27 cellular contexts compared by ENCODE assay signal in genomic region chr9:14396171-14396570, GRCh38.
DNase-seq lines count a peak whose midpoint lies in the region; ATAC-seq and TF ChIP-seq lines count a peak whose summit lies in the region.
"Had no signal": no experiment of that assay in that cellular context is flagged by ENCODE, and none has a peak within 500 bp of the region (broad histone marks: within the 10 kb centered on the region; RNA-seq: fewer than 3 reads in every experiment).

No MANE protein-coding gene starts in this region.

- H3K36me3 Mint-ChIP-seq in brain, result peaks cover 17% of the 10 kb centered on the region
- H3K36me3 Mint-ChIP-seq: activated CD4-positive, alpha-beta memory T cell treated with anti-CD3 and anti-CD28 coated beads for 36 hours; stimulated activated effector memory CD8-positive, alpha-beta T cell treated with anti-CD3 and anti-CD28 coated beads, Interleukin-12 subunit alpha, Interleukin-12 subunit beta, amount 100 ng/mL, for 72 hours had no signal

- DNase-seq in DMS 273 (lab: John Stamatoyannopoulos, UW; ENCODE audit: unreplicated experiment) (peak; percentile 63), DMS 273 treated with DMSO at 0.1 percent for 48 hours (lab: John Stamatoyannopoulos, UW) (no peak), hypothalamus (lab: John Stamatoyannopoulos, UW) (peak in 30 of 51 donors; percentile 2 to 68 (median 31)), putamen (ENCODE audit: low spot score) (peak; percentile 66), H4 (ENCODE audit: low spot score) (no peak), GM19238 (ENCODE audit: insufficient read length, low spot score) (no peak)
- DNase-seq: activated CD4-positive, alpha-beta memory T cell treated with anti-CD3 and anti-CD28 coated beads for 36 hours; activated CD4-positive, alpha-beta T cell treated with anti-CD3 and anti-CD28 coated beads for 1 hour; activated naive CD4-positive, alpha-beta T cell; activated naive CD8-positive, alpha-beta T cell treated with anti-CD3 and anti-CD28 coated beads, Interleukin-2, amount 50 U/mL, for 24 hours; brain microvascular endothelial cell; COR-L47; effector CD4-positive, alpha-beta T cell; HCEC 1CT; kidney; NCI-H2029 treated with DMSO at 0.1 percent for 48 hours; NCI-H226; NCI-H526 treated with DMSO at 0.1 percent for 48 hours; NK-92 treated with Interleukin-12 subunit alpha and Interleukin-12 subunit beta, amount 100 ng/mL, for 24 hours; PC-9; SHP77; stimulated activated CD4-positive, alpha-beta T cell treated with anti-CD3 and anti-CD28 coated beads, Interleukin-4, amount 100 ng/mL, for 4 hours; upper lobe of left lung had no signal

- no peak for ATAC-seq in HG02870 (IDR thresholded peaks at IDR 0.05; ENCODE audit: unreplicated experiment)
- ATAC-seq: activated naive CD8-positive, alpha-beta T cell treated with anti-CD3 and anti-CD28 coated beads, Interleukin-2, amount 50 U/mL, for 24 hours; stimulated activated effector memory CD8-positive, alpha-beta T cell treated with anti-CD3 and anti-CD28 coated beads, Interleukin-12 subunit alpha, Interleukin-12 subunit beta, amount 100 ng/mL, for 72 hours had no signal

- no peak for TF ChIP-seq CTCF in brain (conservative IDR thresholded peaks at IDR 0.05)

- H3K4me1 Mint-ChIP-seq in brain, result peaks cover 41% of the 10 kb centered on the region
- H3K4me1 Mint-ChIP-seq: activated naive CD8-positive, alpha-beta T cell treated with anti-CD3 and anti-CD28 coated beads, Interleukin-2, amount 50 U/mL, for 24 hours; stimulated activated effector memory CD8-positive, alpha-beta T cell treated with anti-CD3 and anti-CD28 coated beads, Interleukin-12 subunit alpha, Interleukin-12 subunit beta, amount 100 ng/mL, for 72 hours had no signal

- peak overlapping the region in 4 of 5 experiments; percentile 68 to 86 (median 84) for H3K4me3 Mint-ChIP-seq in brain
- H3K4me3 Mint-ChIP-seq: activated CD4-positive, alpha-beta memory T cell treated with anti-CD3 and anti-CD28 coated beads for 36 hours; activated naive CD8-positive, alpha-beta T cell treated with anti-CD3 and anti-CD28 coated beads, Interleukin-2, amount 50 U/mL, for 24 hours; stimulated activated effector memory CD8-positive, alpha-beta T cell treated with anti-CD3 and anti-CD28 coated beads, Interleukin-12 subunit alpha, Interleukin-12 subunit beta, amount 100 ng/mL, for 72 hours; T-helper 2 cell treated with Interferon-gamma antibody and Interleukin-4, amounts not matched to agents 5 μg/mL and 100 μg/mL, for 36 hours had no signal

- peaks cover 3% of the 10 kb centered on the region for H3K27me3 Mint-ChIP-seq in brain
- H3K27me3 Mint-ChIP-seq: activated CD4-positive, alpha-beta memory T cell treated with anti-CD3 and anti-CD28 coated beads for 36 hours had no signal

- peak overlapping the region; percentile 87 to 98 (median 95) for H3K27ac Mint-ChIP-seq in brain
- H3K27ac Mint-ChIP-seq: activated CD4-positive, alpha-beta memory T cell treated with anti-CD3 and anti-CD28 coated beads for 36 hours; activated naive CD8-positive, alpha-beta T cell treated with anti-CD3 and anti-CD28 coated beads, Interleukin-2, amount 50 U/mL, for 24 hours; stimulated activated effector memory CD8-positive, alpha-beta T cell treated with anti-CD3 and anti-CD28 coated beads, Interleukin-12 subunit alpha, Interleukin-12 subunit beta, amount 100 ng/mL, for 72 hours; T-helper 2 cell treated with Interferon-gamma antibody and Interleukin-4, amounts not matched to agents 5 μg/mL and 100 μg/mL, for 36 hours had no signal

- H3K9me3 Mint-ChIP-seq in brain, result peaks cover 6 to 28% (median 24%) of the 10 kb centered on the region in 5 experiments
- H3K9me3 Mint-ChIP-seq: stimulated activated effector memory CD8-positive, alpha-beta T cell treated with anti-CD3 and anti-CD28 coated beads, Interleukin-12 subunit alpha, Interleukin-12 subunit beta, amount 100 ng/mL, for 72 hours; T-helper 2 cell treated with Interferon-gamma antibody and Interleukin-4, amounts not matched to agents 5 μg/mL and 100 μg/mL, for 36 hours had no signal

Comparison
In these comparisons a context has a peak if more than half of its experiments do, and no peak if none do; other contexts are left out.
1. DNase-seq: peak in DMS 273 (single experiment), hypothalamus (30 of 51) and putamen (single experiment); none in DMS 273 treated with DMSO at 0.1 percent for 48 hours (single experiment), H4 (single experiment) and GM19238 (single experiment).